In the genomic region with DNA sequence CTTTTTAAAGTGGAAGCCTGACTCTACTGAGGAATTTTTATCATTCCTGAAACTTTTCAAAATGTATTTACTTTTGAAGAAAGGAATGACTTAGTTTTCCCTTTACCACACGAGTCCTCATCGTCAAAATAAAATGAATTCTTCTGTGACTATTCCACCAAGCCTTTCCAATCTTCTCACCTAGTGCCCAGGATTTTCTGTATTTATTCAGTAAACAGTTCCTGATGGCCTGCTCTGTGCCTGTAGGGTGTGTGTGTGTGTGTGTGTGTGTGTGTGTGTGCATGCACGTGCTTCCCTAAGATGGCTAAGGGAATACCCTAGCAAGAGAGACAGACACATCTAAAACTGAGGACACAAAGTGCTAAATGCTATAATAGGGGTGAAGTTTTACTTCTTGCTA, we compare ENCODE assay signal across 19 cellular contexts.
"Had no signal": no experiment of that assay in that cellular context is flagged by ENCODE, and none has a peak within 500 bp of the region (broad histone marks: within the 10 kb centered on the region; RNA-seq: fewer than 3 reads in every experiment).

No MANE protein-coding gene starts in this region.

- DNase-seq: activated CD4-positive, alpha-beta memory T cell treated with anti-CD3 and anti-CD28 coated beads, Interleukin-2, amount 10 ng/mL, durations not matched to agents 7 days and 5 days; activated CD4-positive, alpha-beta T cell treated with anti-CD3 and anti-CD28 coated beads, Interleukin-2, amount 10 ng/mL, durations not matched to agents 24 days and 14 days; activated effector memory CD4-positive, alpha-beta T cell treated with Interleukin-2 at 50 U/mL for 16 hours; activated naive CD4-positive, alpha-beta T cell treated with anti-CD3 and anti-CD28 coated beads for 36 hours; activated naive CD8-positive, alpha-beta T cell treated with anti-CD3 and anti-CD28 coated beads, Interleukin-2, amount 10 ng/mL, durations not matched to agents 7 days and 5 days; activated T-cell treated with anti-CD3 and anti-CD28 coated beads, Interleukin-2, amount 50 U/mL, for 72 hours; body of pancreas; dermis blood vessel endothelial cell; effector memory CD4-positive, alpha-beta T cell; heart left ventricle; naive thymus-derived CD4-positive, alpha-beta T cell; retina; spleen; stimulated activated CD4-positive, alpha-beta T cell treated with anti-CD3 and anti-CD28 coated beads, Interleukin-4, amount 100 ng/mL, for 1 hour; stimulated activated naive CD4-positive, alpha-beta T cell treated with Interleukin-2 at 50 U/mL for 16 hours; upper lobe of right lung had no signal

- H2AFZ ChIP-seq: neural progenitor cell had no signal

- H3K4me2 ChIP-seq: neural progenitor cell had no signal

- H3K4me1 ChIP-seq: body of pancreas, neural progenitor cell, spleen, upper lobe of right lung had no signal

- H3K4me3 ChIP-seq: body of pancreas, cardiac muscle cell, heart left ventricle, lung, neural progenitor cell, spleen, upper lobe of right lung had no signal

- H3K27ac ChIP-seq: body of pancreas, cardiac muscle cell, heart left ventricle, neural progenitor cell, spleen, upper lobe of right lung had no signal

- H3K9me3 ChIP-seq: upper lobe of right lung had no signal

- ATAC-seq: activated T-cell treated with anti-CD3 and anti-CD28 coated beads, Interleukin-2, amount 50 U/mL, for 72 hours; body of pancreas; heart left ventricle; naive thymus-derived CD4-positive, alpha-beta T cell; upper lobe of right lung had no signal

- H3K36me3 ChIP-seq: cardiac muscle cell, heart left ventricle, neural progenitor cell, spleen, upper lobe of right lung had no signal

- H3K27me3 ChIP-seq: body of pancreas, cardiac muscle cell, heart left ventricle, neural progenitor cell, upper lobe of right lung had no signal
